In the genomic region with DNA sequence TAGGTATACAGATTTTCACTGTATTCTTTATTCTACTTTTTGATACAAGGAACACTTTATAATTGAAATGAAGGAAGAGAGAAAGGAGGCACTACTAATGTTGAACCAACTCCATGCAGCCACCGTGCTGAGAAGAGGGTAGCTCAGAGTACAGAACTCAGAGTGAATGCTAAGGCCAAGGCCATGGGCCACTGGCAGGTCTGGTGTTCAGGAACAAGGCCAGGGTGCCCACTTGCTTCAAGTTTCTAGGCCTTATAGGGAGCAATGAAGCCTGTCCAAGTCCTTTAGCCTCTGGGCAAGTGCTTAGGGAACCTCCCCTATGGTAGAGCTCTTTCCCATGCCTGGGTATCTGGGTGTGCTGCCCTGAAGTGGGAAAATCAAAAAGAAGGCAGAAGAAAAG, we compare ENCODE assay signal across 19 cellular contexts.
"Had no signal": no experiment of that assay in that cellular context is flagged by ENCODE, and none has a peak within 500 bp of the region (broad histone marks: within the 10 kb centered on the region; RNA-seq: fewer than 3 reads in every experiment).

No MANE protein-coding gene starts in this region.

- DNase-seq: colonic mucosa; cortex of kidney; dermis blood vessel endothelial cell; dorsolateral prefrontal cortex; effector CD4-positive, alpha-beta T cell; effector CD8-positive, alpha-beta T cell; effector memory CD4-positive, alpha-beta T cell; effector memory CD8-positive, alpha-beta T cell; endodermal cell; erythroblast; esophagus squamous epithelium; foreskin fibroblast; foreskin keratinocyte; foreskin melanocyte; gastrocnemius medialis; glutamatergic neuron; head of caudate nucleus; heart left ventricle; heart right ventricle had no signal
